ENCODE assay signal across 27 cellular contexts in the genomic region with DNA sequence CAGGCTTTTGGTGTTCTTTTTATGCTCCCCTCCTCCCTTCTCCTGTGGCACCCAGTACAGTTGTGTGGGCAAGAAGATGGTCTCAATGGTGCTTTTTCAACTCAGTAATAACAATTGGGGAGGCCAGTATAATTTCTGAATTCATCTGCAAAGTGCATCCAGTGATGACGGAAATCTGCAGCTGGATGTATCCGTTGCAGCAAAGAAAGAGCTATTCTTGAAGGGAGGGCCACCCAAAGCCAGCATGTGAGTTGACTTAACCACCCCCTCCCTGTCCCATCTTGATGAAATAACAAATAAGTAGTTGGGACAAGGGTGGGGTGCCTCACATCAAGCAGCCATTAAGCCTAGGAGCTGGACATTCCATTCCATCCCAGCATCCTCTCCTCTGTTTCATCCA. TPM values are rescaled to one million over a fixed set of nuclear protein-coding genes. Genes with fewer than 3 reads are reported as not detected.
A peak's percentile ranks its signal among the peaks of the same experiment; 100 is the strongest.
DNase-seq lines count a peak whose midpoint lies in the region; ATAC-seq lines count a peak whose summit lies in the region.
"Had no signal": no experiment of that assay in that cellular context is flagged by ENCODE, and none has a peak within 500 bp of the region (broad histone marks: within the 10 kb centered on the region; RNA-seq: fewer than 3 reads in every experiment).

No MANE protein-coding gene starts in this region.

- no peak for ATAC-seq in GM21390 (IDR thresholded peaks at IDR 0.05; ENCODE audit: unreplicated experiment)
- ATAC-seq: GM23338, K562, Right ventricle myocardium inferior had no signal

- DNase-seq in Ammon's horn (ENCODE audit: low spot score) (peak; percentile 43), midbrain (lab: John Stamatoyannopoulos, UW) (peak; percentile 29), putamen (ENCODE audit: low spot score) (peak; percentile 70), GM03348 (ENCODE audit: low spot score) (no peak), ureter (ENCODE audit: low spot score) (no peak)
- no peak for DNase-seq in stimulated activated naive CD4-positive, alpha-beta T cell treated with Interleukin-2 at 50 U/mL for 16 hours (lab: John Stamatoyannopoulos, UW)
- DNase-seq: 8988T; CD4-positive, CD25-positive, alpha-beta regulatory T cell; H9; MV-4-11; NCI-H1105; NCI-H1436 treated with DMSO at 0.1 percent for 48 hours; NCI-H1930; NCI-H2107; NCI-H446; NCI-H524 treated with DMSO at 0.1 percent for 48 hours; NCI-H774; PC-9 had no signal

- H3K27ac ChIP-seq in cingulate gyrus (ENCODE audit: low read depth, low read length), result peak overlapping the region; percentile 61
- H3K27ac ChIP-seq: BLaER1, PC-9, SJSA1 had no signal

RNA-seq across cellular contexts. Expression of a gene that starts 30.7 kb away (rescaled TPM):
- total RNA-seq in ureter, result 240 TPM

RNA-seq across cellular contexts. Expression of a gene that starts 32.7 kb away (rescaled TPM):
- total RNA-seq in ureter, result not detected
- total RNA-seq: CD4-positive, CD25-positive, alpha-beta regulatory T cell; GM23338; H9; K562; MCF 10A; PC-9; Right ventricle myocardium inferior; RPMI7951; SJSA1 had no signal

Comparison
In these comparisons a context has a peak if more than half of its experiments do, and no peak if none do; other contexts are left out.
1. DNase-seq: peak in Ammon's horn (single experiment), midbrain (single experiment) and putamen (single experiment); none in GM03348 (single experiment), ureter (single experiment) and stimulated activated naive CD4-positive, alpha-beta T cell treated with Interleukin-2 at 50 U/mL for 16 hours (single experiment).